Comparison of ENCODE assay signal across 8 cellular contexts in genomic region chr5:60944904-60945759, GRCh38. TPM values are rescaled to one million over a fixed set of nuclear protein-coding genes. Genes with fewer than 3 reads are reported as not detected.
DNase-seq lines count a peak whose midpoint lies in the region; TF ChIP-seq lines count a peak whose summit lies in the region.

Gene ERCC8 (minus strand): TSS chr5:60945070. CDS start chr5:60945008, 62 bp downstream.
Gene NDUFAF2 (plus strand): TSS chr5:60945205. CDS start chr5:60945256, 51 bp downstream.

- no peaks in the 10 kb centered on the region for H3K27me3 ChIP-seq in SJSA1 (replicated peaks)

- TF ChIP-seq CTCF in HFF-Myc (IDR thresholded peaks at IDR 0.05; ENCODE audit: low read depth, low read length, missing control alignments) = no peak

- H3K4me1 ChIP-seq in SJSA1 (replicated peaks) = peaks cover 7% of the 10 kb centered on the region; the same call in 1 of the 2 replicates

- H3K9me3 ChIP-seq in SJSA1 (replicated peaks) = no peaks in the 10 kb centered on the region

- peak; percentile 64 for DNase-seq in GM04503 (ENCODE audit: low read depth)
- DNase-seq in HFF-Myc (ENCODE audit: extremely low read depth, low read depth) = peak; percentile 77
- DNase-seq in MV-4-11 (lab: John Stamatoyannopoulos, UW) = peak; percentile 84
- DNase-seq in SJSA1 (ENCODE audit: low read depth in 1 of 2, low spot score in 2 of 2) = peak; percentile 86 to 90
- DNase-seq in activated naive CD4-positive, alpha-beta T cell treated with Interleukin-2 at 50 U/mL for 16 hours = peak; percentile 89
- DNase-seq in globus pallidus (ENCODE audit: low spot score) = peak; percentile 92
- peak; percentile 67 for DNase-seq in non-pigmented ciliary epithelial cell (ENCODE audit: low read depth)
- peak; percentile 97 for DNase-seq in superior temporal gyrus (ENCODE audit: extremely low spot score)

- 0 out of 2 replicates have a peak within 1 kb of the TSS, but pooled peaks have one; percentile 14 for H3K27ac ChIP-seq in SJSA1

- H3K4me3 ChIP-seq in HFF-Myc (replicated peaks; ENCODE audit: low read depth, low read length) (peak within 1 kb of the TSS; percentile 74), SJSA1 (peak within 1 kb of the TSS; percentile 58)

- H3K36me3 ChIP-seq in SJSA1 = peaks cover 7% of the 10 kb centered on the region; the same call in 1 of the 2 replicates

RNA-seq across cellular contexts. Expression of gene ERCC8, which starts in this region (rescaled TPM):
- total RNA-seq in SJSA1 (2014; rRNA removed; shearing (Covaris generic)) = 18.6 and 41.3 TPM in 2 replicates

RNA-seq across cellular contexts. Expression of gene NDUFAF2, which starts in this region (rescaled TPM):
- 45.2 and 66.8 TPM in 2 replicates for total RNA-seq in SJSA1 (2014; rRNA removed; shearing (Covaris generic))

Comparison
In these comparisons a context has a peak if more than half of its experiments do, and no peak if none do; other contexts are left out.
1. Peak in every context shown above with its lines: DNase-seq, H3K4me3 ChIP-seq and H3K27ac ChIP-seq.